8 cellular contexts compared by ENCODE assay signal in genomic region chr6:27684264-27685211, GRCh38.
DNase-seq lines count a peak whose midpoint lies in the region; ATAC-seq and TF ChIP-seq lines count a peak whose summit lies in the region.

No MANE protein-coding gene starts in this region.

- no peak for TF ChIP-seq CTCF in osteoblast (IDR thresholded peaks at IDR 0.05; ENCODE audit: extremely low read depth, low read depth, low read length)

- no peaks in the 10 kb centered on the region for H4K20me1 ChIP-seq in osteoblast (ENCODE audit: insufficient read depth, low read length)

- peaks cover 16% of the 10 kb centered on the region for H3K4me1 Mint-ChIP-seq in central memory CD8-positive, alpha-beta T cell

- no peaks in the 10 kb centered on the region for H3K9me3 Mint-ChIP-seq in central memory CD8-positive, alpha-beta T cell

- peak; percentile 73 for DNase-seq in DMS53 (lab: John Stamatoyannopoulos, UW)
- no peak for DNase-seq in DMS53 treated with DMSO at 0.1 percent for 48 hours (lab: John Stamatoyannopoulos, UW; ENCODE audit: unreplicated experiment)
- DNase-seq in NCI-H1694 (lab: John Stamatoyannopoulos, UW) = peak; percentile 48
- peak; percentile 35 for DNase-seq in T-helper 9 cell
- peak in 1 of 2 donors; percentile 64 for DNase-seq in central memory CD8-positive, alpha-beta T cell (ENCODE audit: low spot score in 2 of 2)
- peak; percentile 89 for DNase-seq in osteoblast (ENCODE audit: insufficient read length, low spot score, missing footprints)
- no peak for DNase-seq in NCI-H2196 (lab: John Stamatoyannopoulos, UW; ENCODE audit: unreplicated experiment)

- peak overlapping the region; percentile 86 for H3K27ac Mint-ChIP-seq in central memory CD8-positive, alpha-beta T cell (ENCODE audit: low read depth)

- peaks cover 33% of the 10 kb centered on the region for H3K27me3 Mint-ChIP-seq in central memory CD8-positive, alpha-beta T cell

- ATAC-seq in central memory CD8-positive, alpha-beta T cell (replicated peaks; ENCODE audit: extremely low read depth, poor library complexity, severe bottlenecking) = no peak
- ATAC-seq in GM18868 (IDR thresholded peaks at IDR 0.05; ENCODE audit: unreplicated experiment) = no peak

- H3K36me3 ChIP-seq in osteoblast (ENCODE audit: insufficient read depth, low read length) = no peaks in the 10 kb centered on the region

- H3K4me1 ChIP-seq in osteoblast (ENCODE audit: insufficient read depth, low read length) = peaks cover 5% of the 10 kb centered on the region

- H3K79me2 ChIP-seq in osteoblast (ENCODE audit: insufficient read depth, low read length) = no peaks in the 10 kb centered on the region

- H3K4me3 Mint-ChIP-seq in central memory CD8-positive, alpha-beta T cell = peak overlapping the region; percentile 68

- peaks cover 12% of the 10 kb centered on the region for H3K27me3 ChIP-seq in osteoblast (ENCODE audit: insufficient read depth, low read length)

- H3K4me3 ChIP-seq in osteoblast (ENCODE audit: insufficient read depth, low read length) = no peak overlapping the region

- H3K9me3 ChIP-seq in osteoblast (ENCODE audit: low read depth, low read length) = no peaks in the 10 kb centered on the region

- peaks cover 56% of the 10 kb centered on the region for H3K36me3 Mint-ChIP-seq in central memory CD8-positive, alpha-beta T cell (ENCODE audit: insufficient read depth)

- no peak overlapping the region for H2AFZ ChIP-seq in osteoblast (ENCODE audit: low read length)

- no peak overlapping the region for H3K27ac ChIP-seq in osteoblast (ENCODE audit: low read depth, low read length)

- H3K4me2 ChIP-seq in osteoblast (ENCODE audit: insufficient read depth, low read length) = no peak overlapping the region

Comparison
In these comparisons a context has a peak if more than half of its experiments do, and no peak if none do; other contexts are left out.
1. DNase-seq: peak in DMS53 (single experiment), NCI-H1694 (single experiment), T-helper 9 cell (single experiment) and osteoblast (single experiment); none in DMS53 treated with DMSO at 0.1 percent for 48 hours (single experiment) and NCI-H2196 (single experiment).